16 cellular contexts compared by ENCODE assay signal in the genomic region with DNA sequence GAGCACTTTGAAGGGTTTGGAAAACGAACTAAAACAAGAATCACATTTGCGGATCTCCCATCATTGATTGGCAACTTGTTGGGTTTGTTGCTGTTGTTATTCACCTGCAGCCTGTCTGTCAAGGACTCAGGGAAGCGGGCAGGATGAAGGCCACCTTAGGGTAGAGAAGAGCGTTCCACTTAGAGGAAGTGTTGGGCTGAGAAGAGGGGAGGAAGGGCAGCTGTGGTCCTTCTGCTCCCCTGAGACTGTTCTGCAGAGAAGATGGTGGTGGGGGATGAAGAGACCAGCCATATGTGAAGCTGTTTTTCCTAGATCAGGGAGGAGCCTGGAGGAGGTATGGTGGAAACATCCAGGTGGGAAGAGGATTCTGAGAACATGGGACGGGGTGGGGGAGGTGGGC.
DNase-seq lines count a peak whose midpoint lies in the region; ATAC-seq and TF ChIP-seq lines count a peak whose summit lies in the region.
"Had no signal": no experiment of that assay in that cellular context is flagged by ENCODE, and none has a peak within 500 bp of the region (broad histone marks: within the 10 kb centered on the region; RNA-seq: fewer than 3 reads in every experiment).

No MANE protein-coding gene starts in this region.

- peak overlapping the region; percentile 71 for H3K4me3 Mint-ChIP-seq in memory B cell
- H3K4me3 Mint-ChIP-seq: CD8-positive, alpha-beta T cell had no signal

- H3K27ac Mint-ChIP-seq in memory B cell = peak overlapping the region; percentile 30
- H3K27ac Mint-ChIP-seq: CD8-positive, alpha-beta T cell had no signal

- H3K9me3 ChIP-seq in DOHH2 (ENCODE audit: control insufficient read depth, insufficient read depth, low read length) (peaks cover 6% of the 10 kb centered on the region; the same call in 1 of the 2 replicates), OCI-LY7 (ENCODE audit: low read length) (peaks cover 27% of the 10 kb centered on the region)
- H3K9me3 ChIP-seq: SJSA1 had no signal

- H3K27ac ChIP-seq in DOHH2 (ENCODE audit: low read depth, low read length) (peak overlapping the region; percentile 38), OCI-LY7 (ENCODE audit: low read depth, low read length, poor library complexity, severe bottlenecking) (peak overlapping the region; percentile 56), caudate nucleus (ENCODE audit: low read depth, low read length) (no peak overlapping the region)
- H3K27ac ChIP-seq: KMS-11, SJSA1 had no signal

- peaks cover 11% of the 10 kb centered on the region for H3F3A ChIP-seq in DOHH2 (ENCODE audit: control insufficient read depth, insufficient read depth)

- peaks cover 4% of the 10 kb centered on the region for H3K9me3 Mint-ChIP-seq in memory B cell

- H3K4me2 ChIP-seq in DOHH2 (ENCODE audit: low read length) = peak overlapping the region; percentile 59
- H3K4me2 ChIP-seq in OCI-LY7 (ENCODE audit: low read length) = peak overlapping the region; percentile 64
- H3K4me2 ChIP-seq: KMS-11 had no signal

- H3K4me3 ChIP-seq in DOHH2 (ENCODE audit: low read length) = peak overlapping the region; percentile 38
- H3K4me3 ChIP-seq in OCI-LY7 (ENCODE audit: low read depth, low read length, poor library complexity, severe bottlenecking) = peak overlapping the region; percentile 38
- H3K4me3 ChIP-seq: SJSA1 had no signal

- H3K79me2 ChIP-seq in DOHH2 (ENCODE audit: control insufficient read depth, low read length) = no peaks in the 10 kb centered on the region
- no peaks in the 10 kb centered on the region for H3K79me2 ChIP-seq in OCI-LY7 (ENCODE audit: insufficient read depth, low read depth, low read length)

- POLR2A ChIA-PET in OCI-LY7 (lab: Charles Lee) (interaction anchor here (0.6 to 11.4 kb wide), 7 partner anchors 11 to 206 kb away, joined by 3 to 122 read pairs (median 4); no protein-coding TSS in a partner anchor), HEK293T (lab: Yijun Ruan, JAX) (no interaction called here)

- H2AFZ ChIP-seq in OCI-LY7 (ENCODE audit: low read length) = peak overlapping the region; percentile 95

- H4K20me1 ChIP-seq in DOHH2 (ENCODE audit: control insufficient read depth, insufficient read depth, low read depth, low read length) = no peaks in the 10 kb centered on the region
- no peaks in the 10 kb centered on the region for H4K20me1 ChIP-seq in OCI-LY7 (ENCODE audit: insufficient read depth, low read length)

- no peaks in the 10 kb centered on the region for H3K27me3 ChIP-seq in DOHH2 (ENCODE audit: control insufficient read depth, low read length)
- H3K27me3 ChIP-seq: SJSA1 had no signal

- H3K36me3 ChIP-seq in DOHH2 (ENCODE audit: control insufficient read depth, low read length) (peaks cover 11% of the 10 kb centered on the region; the same call in 1 of the 2 replicates), OCI-LY7 (ENCODE audit: insufficient read depth, low read length) (peaks cover 14% of the 10 kb centered on the region)
- H3K36me3 ChIP-seq: SJSA1 had no signal

- H3K4me1 ChIP-seq in DOHH2 (ENCODE audit: control insufficient read depth, low read length) = peaks cover 95% of the 10 kb centered on the region
- peaks cover 95% of the 10 kb centered on the region for H3K4me1 ChIP-seq in OCI-LY7 (ENCODE audit: insufficient read depth, low read length, poor library complexity, severe bottlenecking)

- no peaks in the 10 kb centered on the region for H3K27me3 Mint-ChIP-seq in memory B cell

- H3K9me2 ChIP-seq in DOHH2 (replicated peaks; ENCODE audit: control insufficient read depth, low read length) (no peaks in the 10 kb centered on the region), OCI-LY7 (ENCODE audit: insufficient read depth, low read length) (no peaks in the 10 kb centered on the region)

- intact Hi-C loops in OCI-LY7 (cut with micrococcal nuclease; ENCODE audit: unreplicated experiment) = no loop called here

- DNase-seq in OCI-LY7 (ENCODE audit: low spot score) (peak; percentile 75), memory B cell (ENCODE audit: low spot score in 2 of 2) (no peak), KG1 (lab: John Stamatoyannopoulos, UW) (no peak), HEK293T (ENCODE audit: extremely low spot score) (no peak), caudate nucleus (lab: John Stamatoyannopoulos, UW) (no peak)
- DNase-seq: CD8-positive, alpha-beta T cell; GDM1; MV-4-11; NCI-H1417 treated with DMSO at 0.1 percent for 48 hours; NCI-H187 treated with DMSO at 0.1 percent for 48 hours; NCI-H2107 had no signal

- H3K36me3 Mint-ChIP-seq in memory B cell = peaks cover 10% of the 10 kb centered on the region
- H3K36me3 Mint-ChIP-seq: CD8-positive, alpha-beta T cell had no signal

- TF ChIP-seq CTCF in DOHH2 (IDR thresholded peaks at IDR 0.05; ENCODE audit: low read depth, low read length, poor library complexity, severe bottlenecking) = no peak
- no peak for TF ChIP-seq CTCF in OCI-LY7 (conservative IDR thresholded peaks at IDR 0.05; ENCODE audit: low read length)

- peaks cover 64% of the 10 kb centered on the region for H3K4me1 Mint-ChIP-seq in memory B cell

- ATAC-seq in memory B cell (ENCODE audit: low read depth) = no peak
- no peak for ATAC-seq in HG03025 (IDR thresholded peaks at IDR 0.05; ENCODE audit: low FRiP score, unreplicated experiment)
- ATAC-seq: CD8-positive, alpha-beta T cell; Right ventricle myocardium inferior had no signal

- CTCF ChIA-PET in OCI-LY7 (lab: Charles Lee; ENCODE audit: unreplicated experiment) = interaction anchor here (0.7 kb wide), 1 partner anchor 1622 kb away, joined by 3 read pairs; no protein-coding TSS in a partner anchor
- CTCF ChIA-PET in HEK293T (lab: Yijun Ruan, JAX) = no interaction called here

- BruUV-seq in OCI-LY7 (replicated peaks; lab: Mats Ljungman, UMichigan) = no TSS peak

TF ChIP-seq in HEK293T, 16 proteins besides CTCF, POLR2A, EP300 and RAD21:
- TF ChIP-seq TARDBP (IDR thresholded peaks at IDR 0.05) (no peak), FOXA1 (IDR thresholded peaks at IDR 0.05) (no peak), ARNT (IDR thresholded peaks at IDR 0.05) (no peak), FOXM1 (IDR thresholded peaks at IDR 0.05; ENCODE audit: borderline replicate concordance) (no peak), SUZ12 (IDR thresholded peaks at IDR 0.05) (no peak), NFRKB (IDR thresholded peaks at IDR 0.05) (no peak)
